16 cellular contexts compared by ENCODE assay signal in genomic region chr11:75626692-75627536, GRCh38. TPM values are rescaled to one million over a fixed set of nuclear protein-coding genes. Genes with fewer than 3 reads are reported as not detected.
DNase-seq lines count a peak whose midpoint lies in the region; ATAC-seq, FAIRE-seq and TF ChIP-seq lines count a peak whose summit lies in the region.
"Had no signal": no experiment of that assay in that cellular context is flagged by ENCODE, and none has a peak within 500 bp of the region (broad histone marks: within the 10 kb centered on the region; RNA-seq: fewer than 3 reads in every experiment).

No MANE protein-coding gene starts in this region.

- H2AFZ ChIP-seq in HepG2 (ENCODE audit: low read length), result no peak overlapping the region
- H2AFZ ChIP-seq: hepatocyte had no signal

- in situ Hi-C loops in HepG2 (cut with HindIII; ENCODE audit: extremely low pct_ligation_motif_present, low pct_unique_long_range_greater_than_20kb), result no loop called here
- in situ Hi-C loops in gastrocnemius medialis (cut with MboI; ENCODE audit: low sequenced_read_pairs in 4 of 4), result no loop called here

- H3K27ac ChIP-seq in SJCRH30 (peak overlapping the region; percentile 41; the same call in 1 of the 2 replicates), HepG2 (ENCODE audit: extremely low read length, insufficient read depth, low read length) (no peak overlapping the region), gastrocnemius medialis (no peak overlapping the region)
- H3K27ac ChIP-seq: 22Rv1, hepatocyte, RWPE1, suprapubic skin had no signal

- no peaks in the 10 kb centered on the region for H3K36me3 ChIP-seq in SJCRH30
- no peaks in the 10 kb centered on the region for H3K36me3 ChIP-seq in skeletal muscle satellite cell (ENCODE audit: insufficient read depth, low read length)
- H3K36me3 ChIP-seq in HepG2 (replicated peaks in 1 of 2; ENCODE audit: control insufficient read depth in 1 of 2, insufficient read depth in 2 of 2, low read length in 2 of 2), result no peaks in the 10 kb centered on the region
- H3K36me3 ChIP-seq in gastrocnemius medialis, result no peaks in the 10 kb centered on the region
- H3K36me3 ChIP-seq: suprapubic skin had no signal

- CTCF ChIA-PET in HepG2 (lab: Yijun Ruan, JAX; ENCODE audit: low intra/inter-chr PET ratio, low total read pairs), result no interaction called here

- intact Hi-C loops in HepG2 (cut with micrococcal nuclease; ENCODE audit: unreplicated experiment), result no loop called here
- intact Hi-C loops in gastrocnemius medialis (cut with DNase I; ENCODE audit: low total_unique reads), result no loop called here

- H3K9ac ChIP-seq in skeletal muscle satellite cell (ENCODE audit: low read depth, low read length) (peak overlapping the region; percentile 6), HepG2 (ENCODE audit: insufficient read depth, low read depth, low read length) (no peak overlapping the region)

- no peak for TF ChIP-seq RAD21 in HepG2 (CRISPR knock-in tag; IDR thresholded peaks at IDR 0.05)

- TF ChIP-seq CTCF in fibroblast of villous mesenchyme (IDR thresholded peaks at IDR 0.05; ENCODE audit: insufficient read depth, low read depth, low read length) (no peak), HepG2 (CRISPR knock-in tag; IDR thresholded peaks at IDR 0.05) (no peak), gastrocnemius medialis (IDR thresholded peaks at IDR 0.05 in 4 of 5, conservative IDR thresholded peaks at IDR 0.05 in 1 of 5) (no peak)

- DNase-seq in NCI-H1092 treated with DMSO at 0.1 percent for 48 hours (lab: John Stamatoyannopoulos, UW) (peak; percentile 30), NCI-H1092 (lab: John Stamatoyannopoulos, UW) (no peak), SJCRH30 (no peak), fibroblast of villous mesenchyme (ENCODE audit: low read depth) (peak; percentile 37), HepG2 (ENCODE audit: low spot score) (no peak), gastrocnemius medialis (no peak)
- DNase-seq: activated CD4-positive, alpha-beta memory T cell treated with anti-CD3 and anti-CD28 coated beads, Interleukin-2, amount 10 ng/mL, durations not matched to agents 7 days and 5 days; activated gamma-delta T cell; NCI-H510A treated with DMSO at 0.1 percent for 48 hours had no signal

- no peak for TF ChIP-seq POLR2A in HepG2 (IDR thresholded peaks at IDR 0.05; ENCODE audit: insufficient read depth in 1 of 2, low read depth in 2 of 2, low read length in 2 of 2)
- TF ChIP-seq POLR2A in gastrocnemius medialis (IDR thresholded peaks at IDR 0.05), result no peak

- H3K27me3 ChIP-seq in SJCRH30 (no peaks in the 10 kb centered on the region), skeletal muscle satellite cell (ENCODE audit: control insufficient read depth, insufficient read depth, low read length) (peaks cover 13% of the 10 kb centered on the region), HepG2 (ENCODE audit: control insufficient read depth in 1 of 2, insufficient read depth in 2 of 2, low read length in 2 of 2) (peaks cover 4 to 27% of the 10 kb centered on the region in 2 experiments; a peak in 4 of 5 replicates), gastrocnemius medialis (no peaks in the 10 kb centered on the region)
- H3K27me3 ChIP-seq: hepatocyte, suprapubic skin had no signal

- POLR2A ChIA-PET in HepG2 (lab: Yijun Ruan, JAX), result no interaction called here

- no peak for FAIRE-seq in HepG2 (lab: Jason Lieb, UNC)

- H3K79me2 ChIP-seq in HepG2 (ENCODE audit: insufficient read depth, low read length), result no peaks in the 10 kb centered on the region
- H3K79me2 ChIP-seq: hepatocyte had no signal

- BruUV-seq in HepG2 (replicated peaks; lab: Mats Ljungman, UMichigan), result no TSS peak

- TF ChIP-seq EP300 in HepG2 (IDR thresholded peaks at IDR 0.05; ENCODE audit: low read depth in 2 of 2, low read length in 2 of 2) (no peak), HepG2 (CRISPR knock-in tag; IDR thresholded peaks at IDR 0.05; ENCODE audit: borderline replicate concordance) (no peak)

- H3K9me3 ChIP-seq in SJCRH30 (replicated peaks), result no peaks in the 10 kb centered on the region
- no peaks in the 10 kb centered on the region for H3K9me3 ChIP-seq in skeletal muscle satellite cell (replicated peaks; ENCODE audit: low read length)
- no peaks in the 10 kb centered on the region for H3K9me3 ChIP-seq in HepG2 (ENCODE audit: low read length)
- H3K9me3 ChIP-seq in gastrocnemius medialis, result no peaks in the 10 kb centered on the region
- H3K9me3 ChIP-seq: suprapubic skin had no signal

- H3K4me1 ChIP-seq in SJCRH30 (peaks cover 29% of the 10 kb centered on the region), skeletal muscle satellite cell (ENCODE audit: control insufficient read depth, insufficient read depth, low read length) (peaks cover 26% of the 10 kb centered on the region), HepG2 (ENCODE audit: insufficient read depth, low read length) (no peaks in the 10 kb centered on the region), gastrocnemius medialis (no peaks in the 10 kb centered on the region)
- H3K4me1 ChIP-seq: suprapubic skin had no signal

- no peak for ATAC-seq in HepG2
- ATAC-seq in gastrocnemius medialis, result no peak
- ATAC-seq in GM18873 (IDR thresholded peaks at IDR 0.05; ENCODE audit: low FRiP score, unreplicated experiment), result no peak

- H3K4me3 ChIP-seq in SJCRH30 (no peak overlapping the region), fibroblast of villous mesenchyme (ENCODE audit: low read depth, low read length) (no peak overlapping the region), skeletal muscle satellite cell (ENCODE audit: low read length) (no peak overlapping the region), HepG2 (replicated peaks in 1 of 3; ENCODE audit: insufficient read depth in 1 of 3, low read depth in 2 of 3, low read length in 3 of 3) (no peak overlapping the region), gastrocnemius medialis (no peak overlapping the region)
- H3K4me3 ChIP-seq: hepatocyte, suprapubic skin had no signal

- H3K4me2 ChIP-seq in skeletal muscle satellite cell (ENCODE audit: low read length) (peak overlapping the region; percentile 55), HepG2 (ENCODE audit: low read depth, low read length) (no peak overlapping the region)
- H3K4me2 ChIP-seq: hepatocyte had no signal

- 52% methylated on average over 9 of the region's 9 CpGs for WGBS in HepG2 (ENCODE audit: low lambda C conversion rate)

- H4K20me1 ChIP-seq in HepG2 (ENCODE audit: insufficient read depth, low read length), result no peaks in the 10 kb centered on the region

TF ChIP-seq in HepG2, 621 proteins besides CTCF, POLR2A, EP300 and RAD21:
- no peak for TF ChIP-seq BORCS8-MEF2B (CRISPR knock-in tag; IDR thresholded peaks at IDR 0.05)

RNA-seq across cellular contexts. Expression of gene MAP6, which starts 41.9 kb away (rescaled TPM):
- total RNA-seq in SJCRH30 (2014; rRNA removed; shearing (Covaris generic)), result 0.53 and 0.79 TPM in 2 replicates
- total RNA-seq in fibroblast of villous mesenchyme, result 2.9 and 3.0 TPM in 2 replicates
- 0.66 and 0.76 TPM in 2 replicates for total RNA-seq in skeletal muscle satellite cell (2012; rRNA removed)
- 0.04 TPM in 1 of 2 replicates, not detected in the other for total RNA-seq in HepG2 (2016; rRNA removed; fragmentation: Illumina TruSeq; extraction: Trizol)
- not detected in 2 replicates for total RNA-seq in HepG2 (2016; cell fraction: cytosol; rRNA removed; fragmentation: Illumina TruSeq; extraction: Trizol; ENCODE audit: low read depth)
- total RNA-seq in HepG2 (2016; cell fraction: insoluble cytoplasmic fraction; rRNA removed; fragmentation: Illumina TruSeq; extraction: Trizol), result not detected in 2 replicates
- total RNA-seq in HepG2 (2016; cell fraction: membrane; rRNA removed; fragmentation: Illumina TruSeq; extraction: Trizol), result not detected in 2 replicates
- total RNA-seq in HepG2 (2016; cell fraction: nucleus; rRNA removed; fragmentation: Illumina TruSeq; extraction: Trizol), result not detected in 2 replicates
- 0.01 TPM in 1 of 2 replicates, not detected in the other for polyA plus RNA-seq in HepG2 (2011; rRNA removed)
- 0.03 TPM in 1 of 2 replicates, not detected in the other for polyA plus RNA-seq in HepG2 (2011; cell fraction: cytosol; rRNA removed)
- not detected in 2 replicates for polyA plus RNA-seq in HepG2 (2011; cell fraction: nucleus; rRNA removed)
- not detected in 2 replicates for polyA plus RNA-seq in HepG2 (2012)
- polyA plus RNA-seq in HepG2 (2016; cell fraction: cytosol; fragmentation: Illumina TruSeq; extraction: Trizol; ENCODE audit: low read depth), result not detected in 2 replicates
- not detected in 2 replicates for polyA plus RNA-seq in HepG2 (2016; cell fraction: insoluble cytoplasmic fraction; fragmentation: Illumina TruSeq; extraction: Trizol; ENCODE audit: low read depth)
- not detected in 2 replicates for polyA plus RNA-seq in HepG2 (2016; cell fraction: membrane; fragmentation: Illumina TruSeq; extraction: Trizol; ENCODE audit: low read depth)
- polyA plus RNA-seq in HepG2 (2016; cell fraction: nucleus; fragmentation: Illumina TruSeq; extraction: Trizol; ENCODE audit: insufficient read depth, low read depth), result not detected in 2 replicates
- polyA minus RNA-seq in HepG2 (2011; rRNA and poly(A)+ RNA removed; ENCODE audit: low replicate concordance), result not detected in 2 replicates
- not detected in 2 replicates for polyA minus RNA-seq in HepG2 (2011; cell fraction: cytosol; rRNA and poly(A)+ RNA removed)
- not detected in 2 replicates for polyA minus RNA-seq in HepG2 (2011; cell fraction: nucleus; rRNA and poly(A)+ RNA removed)
- under 1 TPM in 3 of 4 donors, not detected in 1; 0.22 to 0.33 (median 0.25) TPM for total RNA-seq in gastrocnemius medialis
- total RNA-seq: HT-29 had no signal

Comparison
In these comparisons a context has a peak if more than half of its experiments do, and no peak if none do; other contexts are left out.
1. DNase-seq: peak in NCI-H1092 treated with DMSO at 0.1 percent for 48 hours (single experiment) and fibroblast of villous mesenchyme (single experiment); none in NCI-H1092 (single experiment), SJCRH30 (0 of 2), HepG2 (single experiment) and gastrocnemius medialis (0 of 2).